Comparison of ENCODE assay signal across 19 cellular contexts in the genomic region with DNA sequence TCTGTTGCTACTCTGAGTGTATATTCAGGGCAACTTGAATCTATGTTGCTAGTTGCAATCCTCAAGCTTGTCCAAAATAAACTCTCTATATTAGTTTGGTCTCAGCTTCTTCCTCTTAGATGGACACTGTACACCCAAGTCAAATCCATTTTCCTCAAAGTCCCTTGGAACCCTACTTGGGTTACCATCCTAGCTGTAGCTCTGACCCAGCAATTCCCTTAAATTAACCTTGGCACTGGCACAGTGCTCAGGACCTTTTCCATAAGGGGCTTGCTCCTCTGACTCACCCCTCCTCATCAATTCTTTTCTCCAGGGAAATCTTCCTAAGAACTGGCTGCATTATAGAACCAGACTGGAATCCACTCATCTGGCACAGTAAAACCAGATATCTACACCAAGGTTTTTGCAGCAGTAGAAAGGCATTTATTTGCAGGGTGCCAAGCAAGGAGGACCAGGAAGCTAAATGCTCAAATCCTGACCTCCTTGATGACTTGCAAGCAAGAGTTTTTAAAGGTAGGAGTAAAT. TPM values are rescaled to one million over a fixed set of nuclear protein-coding genes. Genes with fewer than 3 reads are reported as not detected.
A peak's percentile ranks its signal among the peaks of the same experiment; 100 is the strongest.
DNase-seq lines count a peak whose midpoint lies in the region; ATAC-seq and TF ChIP-seq lines count a peak whose summit lies in the region.
"Had no signal": no experiment of that assay in that cellular context is flagged by ENCODE, and none has a peak within 500 bp of the region (broad histone marks: within the 10 kb centered on the region; RNA-seq: fewer than 3 reads in every experiment).

No MANE protein-coding gene starts in this region.

- H2AFZ ChIP-seq in fibroblast of lung (ENCODE audit: low read length): no peak overlapping the region

- H3K36me3 ChIP-seq in adipocyte (ENCODE audit: control insufficient read depth, insufficient read depth, low read length, severe bottlenecking): no peaks in the 10 kb centered on the region
- H3K36me3 ChIP-seq in fibroblast of lung (ENCODE audit: control insufficient read depth, insufficient read depth, low read length): no peaks in the 10 kb centered on the region
- no peaks in the 10 kb centered on the region for H3K36me3 ChIP-seq in mesodermal cell (ENCODE audit: control insufficient read depth, insufficient read depth, low read length)
- no peaks in the 10 kb centered on the region for H3K36me3 ChIP-seq in suprapubic skin

- no peak for ATAC-seq in HG03460 (IDR thresholded peaks at IDR 0.05; ENCODE audit: unreplicated experiment)
- ATAC-seq: A549, SK-N-SH treated with all-trans-retinoic acid at 6 μM for 48 hours had no signal

- peak; percentile 15 for DNase-seq in HT-29 (ENCODE audit: low spot score)
- peak; percentile 26 for DNase-seq in adipocyte (ENCODE audit: low read depth)
- DNase-seq in fibroblast of lung (ENCODE audit: low read depth in 2 of 2): peak; percentile 6 to 50
- no peak for DNase-seq in amygdala (lab: John Stamatoyannopoulos, UW)
- no peak for DNase-seq in stimulated activated naive CD4-positive, alpha-beta T cell (lab: John Stamatoyannopoulos, UW)
- no peak for DNase-seq in suprapubic skin (ENCODE audit: low spot score in 2 of 2)
- DNase-seq: DMS 273 treated with DMSO at 0.1 percent for 48 hours, DND-41, H9, NCI-H1694 treated with DMSO at 0.1 percent for 48 hours, NCI-H524, NCI-H82, RPMI8226, SHP77 treated with DMSO at 0.1 percent for 48 hours had no signal

- H3K4me1 ChIP-seq in adipocyte (ENCODE audit: control insufficient read depth, insufficient read depth, low read length) (peaks cover 15% of the 10 kb centered on the region), fibroblast of lung (ENCODE audit: control insufficient read depth, extremely low read depth, insufficient read depth, low read length) (peaks cover 3% of the 10 kb centered on the region), mesodermal cell (ENCODE audit: control insufficient read depth, insufficient read depth, low read length, poor library complexity, severe bottlenecking) (peaks cover 14% of the 10 kb centered on the region), suprapubic skin (no peaks in the 10 kb centered on the region)
- H3K4me1 ChIP-seq: A549 had no signal

- H3K9me3 ChIP-seq in adipocyte (ENCODE audit: control insufficient read depth, low read length) (no peaks in the 10 kb centered on the region), fibroblast of lung (ENCODE audit: control insufficient read depth, insufficient read depth, low read depth, low read length) (no peaks in the 10 kb centered on the region), mesodermal cell (ENCODE audit: control insufficient read depth, low read length) (no peaks in the 10 kb centered on the region), suprapubic skin (no peaks in the 10 kb centered on the region)
- H3K9me3 ChIP-seq: A549 had no signal

- no peak for TF ChIP-seq EP300 in suprapubic skin (IDR thresholded peaks at IDR 0.05)

- H3K27ac ChIP-seq in fibroblast of lung (ENCODE audit: insufficient read depth, low read length): no peak overlapping the region
- peak overlapping the region; percentile 54 for H3K27ac ChIP-seq in mesodermal cell (ENCODE audit: low read depth, low read length, severe bottlenecking)
- no peak overlapping the region for H3K27ac ChIP-seq in suprapubic skin
- H3K27ac ChIP-seq: A549, C4-2B had no signal

- H4K20me1 ChIP-seq in fibroblast of lung (ENCODE audit: control insufficient read depth, extremely low read depth, insufficient read depth, low read length): no peaks in the 10 kb centered on the region

- H3K27me3 ChIP-seq in adipocyte (replicated peaks; ENCODE audit: control insufficient read depth, insufficient read depth, low read length): no peaks in the 10 kb centered on the region
- H3K27me3 ChIP-seq in fibroblast of lung (ENCODE audit: control insufficient read depth, insufficient read depth, low read length): no peaks in the 10 kb centered on the region
- no peaks in the 10 kb centered on the region for H3K27me3 ChIP-seq in suprapubic skin

- TF ChIP-seq CTCF in fibroblast of lung (conservative IDR thresholded peaks at IDR 0.05 in 1 of 2, IDR thresholded peaks at IDR 0.05 in 1 of 2; ENCODE audit: low read depth in 1 of 2, low read length in 2 of 2) (no peak), suprapubic skin (IDR thresholded peaks at IDR 0.05) (no peak)

- no peak overlapping the region for H3K4me2 ChIP-seq in fibroblast of lung (ENCODE audit: extremely low read depth, insufficient read depth, low read length)
- H3K4me2 ChIP-seq: A549 had no signal

- H3K4me3 ChIP-seq in adipocyte (ENCODE audit: low read length) (no peak overlapping the region), fibroblast of lung (replicated peaks in 1 of 4; ENCODE audit: control extremely low read depth in 1 of 4, insufficient read depth in 1 of 4, low read depth in 3 of 4, low read length in 4 of 4) (no peak overlapping the region), mesodermal cell (ENCODE audit: extremely low read depth, insufficient read depth, low read length, poor library complexity, severe bottlenecking) (no peak overlapping the region), suprapubic skin (no peak overlapping the region)
- H3K4me3 ChIP-seq: A549 had no signal

- no peak for TF ChIP-seq POLR2A in suprapubic skin (IDR thresholded peaks at IDR 0.05)

- no peaks in the 10 kb centered on the region for H3K79me2 ChIP-seq in fibroblast of lung (ENCODE audit: control insufficient read depth, insufficient read depth, low read length)

- H3K9ac ChIP-seq in adipocyte (ENCODE audit: low read length) (no peak overlapping the region), fibroblast of lung (ENCODE audit: insufficient read depth, low read length) (no peak overlapping the region)

RNA-seq across cellular contexts. Expression of gene B3GALNT1, which starts 44.9 kb away (rescaled TPM):
- total RNA-seq in HT-29 (2014; rRNA removed; shearing (Covaris generic)): not detected in 2 replicates
- total RNA-seq in fibroblast of lung: 13.1 and 15.9 TPM in 2 replicates
- 13.0 and 17.9 TPM in 2 replicates for polyA plus RNA-seq in fibroblast of lung
- 11.1 and 13.0 TPM in 2 replicates for polyA plus RNA-seq in fibroblast of lung (2012)
- 43.2 and 56.8 TPM in 2 replicates for polyA minus RNA-seq in fibroblast of lung (ENCODE audit: low replicate concordance)
- polyA plus RNA-seq in mesodermal cell (2013, experiment 1 of 2): 14.8 TPM
- polyA plus RNA-seq in mesodermal cell (2013, experiment 2 of 2): 18.5 TPM
- total RNA-seq in suprapubic skin: 1 to 10 TPM; 3.4 to 8.1 (median 6.7) TPM

Comparison
In these comparisons a context has a peak if more than half of its experiments do, and no peak if none do; other contexts are left out.
1. DNase-seq: peak in HT-29 (single experiment), adipocyte (single experiment) and fibroblast of lung (2 of 2); none in amygdala (0 of 56), stimulated activated naive CD4-positive, alpha-beta T cell (0 of 6) and suprapubic skin (0 of 2).